ENCODE assay signal across 1 cellular context in the genomic region with DNA sequence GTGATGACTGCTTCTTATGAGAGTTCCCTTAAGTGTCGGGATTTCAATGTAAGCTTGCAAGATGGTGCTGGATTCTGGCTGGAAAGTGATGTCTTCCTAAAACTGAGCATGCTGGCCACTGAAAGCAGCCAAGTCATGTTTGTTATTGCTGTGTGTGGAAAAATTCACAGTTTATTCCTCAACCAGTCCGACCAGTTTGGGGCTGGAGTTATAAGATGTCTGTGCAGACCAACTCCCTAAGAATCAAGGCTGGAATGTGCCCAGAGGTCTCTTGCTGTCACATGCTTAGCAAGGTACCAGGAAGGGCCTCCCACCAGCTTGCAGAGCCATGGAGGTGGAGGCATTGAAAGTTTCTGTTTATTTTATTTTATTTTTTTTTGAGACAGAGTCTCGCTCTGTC.
TF ChIP-seq lines count a peak whose summit lies in the region.

No MANE protein-coding gene starts in this region.

TF ChIP-seq in HCT116, 20 proteins besides CTCF, POLR2A, EP300 and RAD21:
- no peak for TF ChIP-seq SP1 (IDR thresholded peaks at IDR 0.05; ENCODE audit: low read depth)
- no peak for TF ChIP-seq SRF (IDR thresholded peaks at IDR 0.05; ENCODE audit: low read depth)
- no peak for TF ChIP-seq CBX3 (IDR thresholded peaks at IDR 0.05; ENCODE audit: low read depth)
- TF ChIP-seq POLR2AphosphoS5 (IDR thresholded peaks at IDR 0.05; ENCODE audit: low read depth, low read length): no peak
- TF ChIP-seq TCF7L2 (IDR thresholded peaks at IDR 0.05; ENCODE audit: borderline replicate concordance, extremely low read depth, insufficient read depth, insufficient read length): no peak
- no peak for TF ChIP-seq SIN3A (IDR thresholded peaks at IDR 0.05; ENCODE audit: low read depth)
- TF ChIP-seq, protein P1, sequence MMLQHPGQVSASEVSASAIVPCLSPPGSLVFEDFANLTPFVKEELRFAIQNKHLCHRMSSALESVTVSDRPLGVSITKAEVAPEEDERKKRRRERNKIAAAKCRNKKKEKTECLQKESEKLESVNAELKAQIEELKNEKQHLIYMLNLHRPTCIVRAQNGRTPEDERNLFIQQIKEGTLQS (IDR thresholded peaks at IDR 0.05): no peak
- TF ChIP-seq EZH2phosphoT487 (IDR thresholded peaks at IDR 0.05; ENCODE audit: borderline replicate concordance): no peak
- TF ChIP-seq, protein P2, sequence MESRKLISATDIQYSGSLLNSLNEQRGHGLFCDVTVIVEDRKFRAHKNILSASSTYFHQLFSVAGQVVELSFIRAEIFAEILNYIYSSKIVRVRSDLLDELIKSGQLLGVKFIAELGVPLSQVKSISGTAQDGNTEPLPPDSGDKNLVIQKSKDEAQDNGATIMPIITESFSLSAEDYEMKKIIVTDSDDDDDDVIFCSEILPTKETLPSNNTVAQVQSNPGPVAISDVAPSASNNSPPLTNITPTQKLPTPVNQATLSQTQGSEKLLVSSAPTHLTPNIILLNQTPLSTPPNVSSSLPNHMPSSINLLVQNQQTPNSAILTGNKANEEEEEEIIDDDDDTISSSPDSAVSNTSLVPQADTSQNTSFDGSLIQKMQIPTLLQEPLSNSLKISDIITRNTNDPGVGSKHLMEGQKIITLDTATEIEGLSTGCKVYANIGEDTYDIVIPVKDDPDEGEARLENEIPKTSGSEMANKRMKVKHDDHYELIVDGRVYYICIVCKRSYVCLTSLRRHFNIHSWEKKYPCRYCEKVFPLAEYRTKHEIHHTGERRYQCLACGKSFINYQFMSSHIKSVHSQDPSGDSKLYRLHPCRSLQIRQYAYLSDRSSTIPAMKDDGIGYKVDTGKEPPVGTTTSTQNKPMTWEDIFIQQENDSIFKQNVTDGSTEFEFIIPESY (IDR thresholded peaks at IDR 0.05; ENCODE audit: extremely low read depth, insufficient replicate concordance, low read length): no peak
TF ChIP-seq in HCT116: peak in this region for 0.
